23 cellular contexts compared by ENCODE assay signal in the genomic region with DNA sequence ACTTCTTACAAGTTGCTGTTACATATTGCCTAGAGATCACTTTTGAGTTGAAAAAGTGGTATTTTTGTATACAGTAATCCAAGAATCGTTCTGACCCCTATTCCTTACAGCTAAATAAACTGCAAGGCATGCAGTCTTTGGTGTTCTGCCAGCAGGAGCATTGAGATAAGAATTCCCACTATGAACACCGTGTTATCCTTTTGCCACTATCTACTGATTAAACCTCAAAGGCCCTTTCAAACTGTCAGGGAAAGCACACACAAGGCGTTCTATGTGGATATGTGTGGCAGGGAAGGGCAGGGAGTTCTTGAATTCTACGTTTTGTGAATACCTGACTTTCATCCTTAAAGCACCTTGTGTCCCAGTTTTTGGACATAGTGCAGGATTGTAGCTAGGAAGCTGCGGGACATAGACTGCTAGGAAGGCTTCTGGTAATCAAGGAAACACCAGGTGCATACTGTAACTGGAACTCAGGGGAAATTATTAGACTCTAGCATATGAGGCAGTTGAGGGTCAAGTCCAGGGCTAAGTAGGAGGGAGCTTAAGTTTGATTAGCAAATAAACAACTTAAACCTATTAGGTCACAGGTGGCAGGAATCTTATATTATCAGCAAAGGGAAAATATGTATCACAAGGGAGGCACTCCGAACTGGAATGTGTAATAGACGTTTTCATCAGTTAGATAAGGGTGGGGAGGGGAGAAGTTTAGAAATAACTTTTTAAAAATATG.
"Had no signal": no experiment of that assay in that cellular context is flagged by ENCODE, and none has a peak within 500 bp of the region (broad histone marks: within the 10 kb centered on the region; RNA-seq: fewer than 3 reads in every experiment).

No MANE protein-coding gene starts in this region.

- DNase-seq: activated CD4-positive, alpha-beta T cell treated with anti-CD3 and anti-CD28 coated beads, Interleukin-2, amount 10 ng/mL, durations not matched to agents 7 days and 5 days; activated CD4-positive, CD25-positive, alpha-beta regulatory T cell treated with anti-CD3 and anti-CD28 coated beads, Interleukin-2, amount 50 U/mL, for 72 hours; activated CD8-positive, alpha-beta memory T cell treated with anti-CD3 and anti-CD28 coated beads, Interleukin-2, amount 10 ng/mL, durations not matched to agents 7 days and 5 days; activated CD8-positive, alpha-beta T cell treated with anti-CD3 and anti-CD28 coated beads for 36 hours; activated gamma-delta T cell; activated naive CD4-positive, alpha-beta T cell treated with anti-CD3 and anti-CD28 coated beads, Interleukin-2, amount 50 U/mL, for 16 hours; activated T-cell treated with anti-CD3 and anti-CD28 coated beads for 4 hours; anterior cingulate cortex; colonic mucosa; dorsolateral prefrontal cortex; head of caudate nucleus; natural killer cell; right lobe of liver; stimulated activated CD4-positive, alpha-beta T cell treated with anti-CD3 and anti-CD28 coated beads, Interleukin-2, amount 100 ng/mL, for 24 hours; stimulated activated naive CD8-positive, alpha-beta T cell treated with anti-CD3 and anti-CD28 coated beads, Interleukin-15, amount 100 ng/mL, for 72 hours; T-helper 1 cell; uterus; WERI-Rb-1 had no signal

- H3K27ac Mint-ChIP-seq: activated CD4-positive, alpha-beta T cell treated with anti-CD3 and anti-CD28 coated beads, Interleukin-2, amount 10 ng/mL, durations not matched to agents 7 days and 5 days; activated CD8-positive, alpha-beta memory T cell treated with anti-CD3 and anti-CD28 coated beads, Interleukin-2, amount 10 ng/mL, durations not matched to agents 7 days and 5 days; activated CD8-positive, alpha-beta T cell treated with anti-CD3 and anti-CD28 coated beads for 36 hours; natural killer cell; stimulated activated effector memory CD8-positive, alpha-beta T cell treated with anti-CD3 and anti-CD28 coated beads, Interleukin-12 subunit alpha, Interleukin-12 subunit beta, amount 100 ng/mL, for 72 hours had no signal

- ATAC-seq: activated CD8-positive, alpha-beta memory T cell treated with anti-CD3 and anti-CD28 coated beads, Interleukin-2, amount 10 ng/mL, durations not matched to agents 7 days and 5 days; activated CD8-positive, alpha-beta T cell treated with anti-CD3 and anti-CD28 coated beads for 36 hours; gastroesophageal sphincter; natural killer cell; right lobe of liver; stimulated activated effector memory CD8-positive, alpha-beta T cell treated with anti-CD3 and anti-CD28 coated beads, Interleukin-12 subunit alpha, Interleukin-12 subunit beta, amount 100 ng/mL, for 72 hours; stimulated activated naive CD8-positive, alpha-beta T cell treated with anti-CD3 and anti-CD28 coated beads, Interleukin-15, amount 100 ng/mL, for 72 hours had no signal

- H3K27ac ChIP-seq: colonic mucosa, dorsolateral prefrontal cortex, epithelial cell of prostate, gastroesophageal sphincter, right lobe of liver, skin epidermis, uterus, WERI-Rb-1 had no signal

- H3K27me3 ChIP-seq: colonic mucosa, gastroesophageal sphincter, right lobe of liver, uterus had no signal

- H3K36me3 Mint-ChIP-seq: activated CD8-positive, alpha-beta memory T cell treated with anti-CD3 and anti-CD28 coated beads, Interleukin-2, amount 10 ng/mL, durations not matched to agents 7 days and 5 days; natural killer cell; stimulated activated effector memory CD8-positive, alpha-beta T cell treated with anti-CD3 and anti-CD28 coated beads, Interleukin-12 subunit alpha, Interleukin-12 subunit beta, amount 100 ng/mL, for 72 hours had no signal

- H3K9me3 Mint-ChIP-seq: activated CD4-positive, alpha-beta T cell treated with anti-CD3 and anti-CD28 coated beads, Interleukin-2, amount 10 ng/mL, durations not matched to agents 7 days and 5 days; activated CD8-positive, alpha-beta T cell treated with anti-CD3 and anti-CD28 coated beads for 36 hours; stimulated activated effector memory CD8-positive, alpha-beta T cell treated with anti-CD3 and anti-CD28 coated beads, Interleukin-12 subunit alpha, Interleukin-12 subunit beta, amount 100 ng/mL, for 72 hours; stimulated activated naive CD8-positive, alpha-beta T cell treated with anti-CD3 and anti-CD28 coated beads, Interleukin-15, amount 100 ng/mL, for 72 hours had no signal

- H3K4me3 ChIP-seq: colonic mucosa, dorsolateral prefrontal cortex, gastroesophageal sphincter, lung, right lobe of liver, skin epidermis, uterus had no signal

- H3K36me3 ChIP-seq: colonic mucosa, gastroesophageal sphincter, right lobe of liver, uterus, WERI-Rb-1 had no signal

- H3K4me1 ChIP-seq: colonic mucosa, gastroesophageal sphincter, right lobe of liver, uterus had no signal

- H3K9me3 ChIP-seq: colonic mucosa, gastroesophageal sphincter, right lobe of liver, uterus had no signal
